ENCODE assay signal across 1 cellular context in genomic region chr1:43634729-43635128, GRCh38.
TF ChIP-seq lines count a peak whose summit lies in the region.

No MANE protein-coding gene starts in this region.

TF ChIP-seq in GM23338, 12 proteins besides CTCF, POLR2A, EP300 and RAD21:
- TF ChIP-seq, protein P1, sequence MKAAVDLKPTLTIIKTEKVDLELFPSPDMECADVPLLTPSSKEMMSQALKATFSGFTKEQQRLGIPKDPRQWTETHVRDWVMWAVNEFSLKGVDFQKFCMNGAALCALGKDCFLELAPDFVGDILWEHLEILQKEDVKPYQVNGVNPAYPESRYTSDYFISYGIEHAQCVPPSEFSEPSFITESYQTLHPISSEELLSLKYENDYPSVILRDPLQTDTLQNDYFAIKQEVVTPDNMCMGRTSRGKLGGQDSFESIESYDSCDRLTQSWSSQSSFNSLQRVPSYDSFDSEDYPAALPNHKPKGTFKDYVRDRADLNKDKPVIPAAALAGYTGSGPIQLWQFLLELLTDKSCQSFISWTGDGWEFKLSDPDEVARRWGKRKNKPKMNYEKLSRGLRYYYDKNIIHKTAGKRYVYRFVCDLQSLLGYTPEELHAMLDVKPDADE (IDR thresholded peaks at IDR 0.05), result no peak
- TF ChIP-seq EZH2 (IDR thresholded peaks at IDR 0.05; ENCODE audit: low read depth, unreplicated experiment) (no peak), POLR2AphosphoS5 (IDR thresholded peaks at IDR 0.05; ENCODE audit: low read depth) (no peak), NANOG (IDR thresholded peaks at IDR 0.05; ENCODE audit: borderline replicate concordance) (no peak), CREB1 (CRISPR knock-in tag; IDR thresholded peaks at IDR 0.05; ENCODE audit: low read depth) (no peak), JUNB (IDR thresholded peaks at IDR 0.05; ENCODE audit: unreplicated experiment) (no peak), ZNF331 (CRISPR knock-in tag; IDR thresholded peaks at IDR 0.05; ENCODE audit: low read depth) (no peak)
